ENCODE assay signal across 1 cellular context in the genomic region with DNA sequence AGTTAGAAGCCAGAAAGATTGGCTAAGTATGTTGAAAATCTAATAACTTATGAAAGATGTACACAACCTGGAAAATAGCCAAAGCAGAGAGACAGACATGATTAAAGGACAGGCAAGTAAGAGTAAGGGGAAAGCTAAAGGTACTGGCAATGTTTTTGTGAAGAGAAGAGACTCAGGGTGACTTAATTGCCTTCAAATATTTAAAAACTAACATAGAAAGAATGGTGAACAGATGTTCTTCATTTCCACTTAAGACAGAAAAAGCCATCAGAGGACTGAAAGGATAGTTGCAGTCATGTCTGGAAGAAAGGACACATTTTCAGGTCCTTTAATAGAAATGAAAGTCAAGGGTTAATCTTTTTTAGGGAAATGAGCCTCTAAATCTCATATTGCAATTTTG.
TF ChIP-seq lines count a peak whose summit lies in the region.

No MANE protein-coding gene starts in this region.

TF ChIP-seq in GM23338, 12 proteins besides CTCF, POLR2A, EP300 and RAD21 (continued from another document):
- TF ChIP-seq, protein P1, sequence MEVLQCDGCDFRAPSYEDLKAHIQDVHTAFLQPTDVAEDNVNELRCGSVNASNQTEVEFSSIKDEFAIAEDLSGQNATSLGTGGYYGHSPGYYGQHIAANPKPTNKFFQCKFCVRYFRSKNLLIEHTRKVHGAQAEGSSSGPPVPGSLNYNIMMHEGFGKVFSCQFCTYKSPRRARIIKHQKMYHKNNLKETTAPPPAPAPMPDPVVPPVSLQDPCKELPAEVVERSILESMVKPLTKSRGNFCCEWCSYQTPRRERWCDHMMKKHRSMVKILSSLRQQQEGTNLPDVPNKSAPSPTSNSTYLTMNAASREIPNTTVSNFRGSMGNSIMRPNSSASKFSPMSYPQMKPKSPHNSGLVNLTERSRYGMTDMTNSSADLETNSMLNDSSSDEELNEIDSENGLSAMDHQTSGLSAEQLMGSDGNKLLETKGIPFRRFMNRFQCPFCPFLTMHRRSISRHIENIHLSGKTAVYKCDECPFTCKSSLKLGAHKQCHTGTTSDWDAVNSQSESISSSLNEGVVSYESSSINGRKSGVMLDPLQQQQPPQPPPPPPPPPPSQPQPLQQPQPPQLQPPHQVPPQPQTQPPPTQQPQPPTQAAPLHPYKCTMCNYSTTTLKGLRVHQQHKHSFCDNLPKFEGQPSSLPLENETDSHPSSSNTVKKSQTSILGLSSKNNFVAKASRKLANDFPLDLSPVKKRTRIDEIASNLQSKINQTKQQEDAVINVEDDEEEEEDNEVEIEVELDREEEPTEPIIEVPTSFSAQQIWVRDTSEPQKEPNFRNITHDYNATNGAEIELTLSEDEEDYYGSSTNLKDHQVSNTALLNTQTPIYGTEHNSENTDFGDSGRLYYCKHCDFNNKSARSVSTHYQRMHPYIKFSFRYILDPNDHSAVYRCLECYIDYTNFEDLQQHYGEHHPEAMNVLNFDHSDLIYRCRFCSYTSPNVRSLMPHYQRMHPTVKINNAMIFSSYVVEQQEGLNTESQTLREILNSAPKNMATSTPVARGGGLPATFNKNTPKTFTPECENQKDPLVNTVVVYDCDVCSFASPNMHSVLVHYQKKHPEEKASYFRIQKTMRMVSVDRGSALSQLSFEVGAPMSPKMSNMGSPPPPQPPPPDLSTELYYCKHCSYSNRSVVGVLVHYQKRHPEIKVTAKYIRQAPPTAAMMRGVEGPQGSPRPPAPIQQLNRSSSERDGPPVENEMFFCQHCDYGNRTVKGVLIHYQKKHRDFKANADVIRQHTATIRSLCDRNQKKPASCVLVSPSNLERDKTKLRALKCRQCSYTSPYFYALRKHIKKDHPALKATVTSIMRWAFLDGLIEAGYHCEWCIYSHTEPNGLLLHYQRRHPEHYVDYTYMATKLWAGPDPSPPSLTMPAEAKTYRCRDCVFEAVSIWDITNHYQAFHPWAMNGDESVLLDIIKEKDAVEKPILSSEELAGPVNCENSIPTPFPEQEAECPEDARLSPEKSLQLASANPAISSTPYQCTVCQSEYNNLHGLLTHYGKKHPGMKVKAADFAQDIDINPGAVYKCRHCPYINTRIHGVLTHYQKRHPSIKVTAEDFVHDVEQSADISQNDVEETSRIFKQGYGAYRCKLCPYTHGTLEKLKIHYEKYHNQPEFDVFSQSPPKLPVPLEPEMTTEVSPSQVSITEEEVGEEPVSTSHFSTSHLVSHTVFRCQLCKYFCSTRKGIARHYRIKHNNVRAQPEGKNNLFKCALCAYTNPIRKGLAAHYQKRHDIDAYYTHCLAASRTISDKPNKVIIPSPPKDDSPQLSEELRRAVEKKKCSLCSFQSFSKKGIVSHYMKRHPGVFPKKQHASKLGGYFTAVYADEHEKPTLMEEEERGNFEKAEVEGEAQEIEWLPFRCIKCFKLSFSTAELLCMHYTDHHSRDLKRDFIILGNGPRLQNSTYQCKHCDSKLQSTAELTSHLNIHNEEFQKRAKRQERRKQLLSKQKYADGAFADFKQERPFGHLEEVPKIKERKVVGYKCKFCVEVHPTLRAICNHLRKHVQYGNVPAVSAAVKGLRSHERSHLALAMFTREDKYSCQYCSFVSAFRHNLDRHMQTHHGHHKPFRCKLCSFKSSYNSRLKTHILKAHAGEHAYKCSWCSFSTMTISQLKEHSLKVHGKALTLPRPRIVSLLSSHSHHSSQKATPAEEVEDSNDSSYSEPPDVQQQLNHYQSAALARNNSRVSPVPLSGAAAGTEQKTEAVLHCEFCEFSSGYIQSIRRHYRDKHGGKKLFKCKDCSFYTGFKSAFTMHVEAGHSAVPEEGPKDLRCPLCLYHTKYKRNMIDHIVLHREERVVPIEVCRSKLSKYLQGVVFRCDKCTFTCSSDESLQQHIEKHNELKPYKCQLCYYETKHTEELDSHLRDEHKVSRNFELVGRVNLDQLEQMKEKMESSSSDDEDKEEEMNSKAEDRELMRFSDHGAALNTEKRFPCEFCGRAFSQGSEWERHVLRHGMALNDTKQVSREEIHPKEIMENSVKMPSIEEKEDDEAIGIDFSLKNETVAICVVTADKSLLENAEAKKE (CRISPR knock-in tag; IDR thresholded peaks at IDR 0.05), result no peak
- TF ChIP-seq ZNF331 (CRISPR knock-in tag; IDR thresholded peaks at IDR 0.05; ENCODE audit: low read depth) (no peak), ETS1 (IDR thresholded peaks at IDR 0.05) (no peak), CREB1 (CRISPR knock-in tag; IDR thresholded peaks at IDR 0.05; ENCODE audit: low read depth) (no peak), NANOG (IDR thresholded peaks at IDR 0.05; ENCODE audit: borderline replicate concordance) (no peak), POLR2AphosphoS5 (IDR thresholded peaks at IDR 0.05; ENCODE audit: low read depth) (no peak), REST (IDR thresholded peaks at IDR 0.05; ENCODE audit: unreplicated experiment) (no peak), ZNF114 (CRISPR knock-in tag; IDR thresholded peaks at IDR 0.05) (no peak)
